ENCODE assay signal across 10 cellular contexts in the genomic region with DNA sequence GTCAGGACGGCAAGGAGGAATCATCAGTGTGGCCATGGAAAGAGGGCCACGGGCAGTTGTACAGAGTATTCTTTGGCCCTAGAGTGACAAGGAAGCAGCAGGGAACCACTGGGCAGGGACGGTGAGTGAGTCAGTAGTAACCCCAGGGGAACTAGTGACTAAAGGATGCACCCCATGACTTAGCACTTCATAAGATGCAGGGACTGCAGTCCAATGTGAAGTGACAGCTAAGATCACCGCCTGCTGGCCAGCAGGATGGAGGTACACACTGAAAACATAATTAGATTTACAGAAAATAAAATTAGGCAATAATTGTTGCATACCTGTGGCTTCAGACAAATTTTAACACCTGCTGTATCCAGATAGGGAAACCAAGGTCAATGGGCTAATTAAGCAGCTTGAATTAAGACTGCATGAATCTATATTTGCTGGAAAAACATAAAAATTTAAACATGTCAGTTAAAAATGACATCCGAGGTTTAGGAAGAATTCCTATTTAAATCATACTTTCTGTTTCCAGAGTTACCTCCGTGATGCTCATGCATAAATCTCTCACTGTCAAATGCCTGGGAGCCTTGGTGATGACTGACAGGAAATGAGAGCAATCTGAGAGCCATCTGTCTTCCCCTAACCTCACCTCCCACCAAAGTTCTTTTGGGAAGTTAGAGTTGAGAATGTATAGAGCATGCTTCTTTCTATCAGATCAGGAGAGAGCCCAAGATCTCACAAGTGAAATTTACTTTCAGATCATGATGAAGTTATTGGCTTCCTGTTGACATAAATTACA. TPM values are rescaled to one million over a fixed set of nuclear protein-coding genes. Genes with fewer than 3 reads are reported as not detected.
DNase-seq lines count a peak whose midpoint lies in the region; ATAC-seq and TF ChIP-seq lines count a peak whose summit lies in the region.
"Had no signal": no experiment of that assay in that cellular context is flagged by ENCODE, and none has a peak within 500 bp of the region (broad histone marks: within the 10 kb centered on the region; RNA-seq: fewer than 3 reads in every experiment).

No MANE protein-coding gene starts in this region.

- peak; percentile 39 for DNase-seq in NOMO-1 treated with DMSO at 0.1 percent for 48 hours (lab: John Stamatoyannopoulos, UW; ENCODE audit: unreplicated experiment)
- no peak for DNase-seq in NOMO-1 treated with dmso at 0.1 percent for 144 hours (lab: John Stamatoyannopoulos, UW; ENCODE audit: unreplicated experiment)
- DNase-seq in osteocyte (ENCODE audit: extremely low spot score, unreplicated experiment) = no peak
- DNase-seq in CD8-positive, alpha-beta T cell = no peak
- DNase-seq in NCI-H748 (lab: John Stamatoyannopoulos, UW; ENCODE audit: unreplicated experiment) = no peak

- H3K36me3 Mint-ChIP-seq in osteocyte (ENCODE audit: unreplicated experiment) = no peaks in the 10 kb centered on the region
- no peaks in the 10 kb centered on the region for H3K36me3 Mint-ChIP-seq in CD8-positive, alpha-beta T cell
- H3K36me3 Mint-ChIP-seq: CD4-positive, CD25-positive, alpha-beta regulatory T cell had no signal

- no peaks in the 10 kb centered on the region for H3K4me1 ChIP-seq in CD8-positive, alpha-beta T cell (ENCODE audit: insufficient read depth, low read length)

- no peak overlapping the region for H3K4me3 Mint-ChIP-seq in osteocyte (ENCODE audit: unreplicated experiment)
- H3K4me3 Mint-ChIP-seq in CD8-positive, alpha-beta T cell = no peak overlapping the region
- H3K4me3 Mint-ChIP-seq: CD4-positive, CD25-positive, alpha-beta regulatory T cell had no signal

- POLR2A ChIA-PET in CD8-positive, alpha-beta T cell (lab: Charles Lee) = no interaction called here

- TF ChIP-seq CTCF in VCaP (conservative IDR thresholded peaks at IDR 0.05) (peak; percentile 12; the same call in 1 of the 2 replicates), osteocyte (IDR thresholded peaks at IDR 0.05) (peak; percentile 33)
- no peak for TF ChIP-seq CTCF in CD8-positive, alpha-beta T cell (IDR thresholded peaks at IDR 0.05)

- peaks cover 11% of the 10 kb centered on the region for H3K4me1 Mint-ChIP-seq in osteocyte (ENCODE audit: unreplicated experiment)
- H3K4me1 Mint-ChIP-seq in CD8-positive, alpha-beta T cell (ENCODE audit: low read depth) = peaks cover 3% of the 10 kb centered on the region

- H3K27ac ChIP-seq in VCaP = no peak overlapping the region
- H3K27ac ChIP-seq in CD8-positive, alpha-beta T cell (ENCODE audit: low read depth, low read length) = no peak overlapping the region

- no peaks in the 10 kb centered on the region for H3K9me3 Mint-ChIP-seq in osteocyte (ENCODE audit: unreplicated experiment)
- H3K9me3 Mint-ChIP-seq in CD8-positive, alpha-beta T cell = no peaks in the 10 kb centered on the region

- H3K4me3 ChIP-seq in CD8-positive, alpha-beta T cell (ENCODE audit: low read depth, low read length) = no peak overlapping the region

- intact Hi-C loops in CD8-positive, alpha-beta T cell (cut with DNase I, micrococcal nuclease) = no loop called here

- H3K36me3 ChIP-seq in CD8-positive, alpha-beta T cell (ENCODE audit: insufficient read depth, low read length) = no peaks in the 10 kb centered on the region

- CTCF ChIA-PET in CD8-positive, alpha-beta T cell (lab: Charles Lee) = no interaction called here

- peaks cover 8% of the 10 kb centered on the region for H3K27me3 Mint-ChIP-seq in osteocyte (ENCODE audit: unreplicated experiment)
- H3K27me3 Mint-ChIP-seq in CD8-positive, alpha-beta T cell (ENCODE audit: low read depth) = no peaks in the 10 kb centered on the region

- H3K9me3 ChIP-seq in CD8-positive, alpha-beta T cell (ENCODE audit: low read length) = no peaks in the 10 kb centered on the region

- ATAC-seq in HG03139 (IDR thresholded peaks at IDR 0.05; ENCODE audit: unreplicated experiment) (peak; percentile 78), HG02870 (IDR thresholded peaks at IDR 0.05; ENCODE audit: unreplicated experiment) (no peak)
- no peak for ATAC-seq in CD8-positive, alpha-beta T cell
- ATAC-seq: right cardiac atrium had no signal

- H3K27me3 ChIP-seq in CD8-positive, alpha-beta T cell (ENCODE audit: insufficient read depth, low read length) = no peaks in the 10 kb centered on the region

- no peak overlapping the region for H3K27ac Mint-ChIP-seq in osteocyte (ENCODE audit: unreplicated experiment)
- no peak overlapping the region for H3K27ac Mint-ChIP-seq in CD8-positive, alpha-beta T cell
- H3K27ac Mint-ChIP-seq: CD4-positive, CD25-positive, alpha-beta regulatory T cell had no signal

RNA-seq across cellular contexts. Expression of gene DCLK3, which starts 56.5 kb away (rescaled TPM):
- not detected in 2 replicates for total RNA-seq in osteocyte
- not detected for total RNA-seq in CD8-positive, alpha-beta T cell
- total RNA-seq: CD4-positive, CD25-positive, alpha-beta regulatory T cell had no signal
